Comparison of ENCODE assay signal across 10 cellular contexts in the genomic region with DNA sequence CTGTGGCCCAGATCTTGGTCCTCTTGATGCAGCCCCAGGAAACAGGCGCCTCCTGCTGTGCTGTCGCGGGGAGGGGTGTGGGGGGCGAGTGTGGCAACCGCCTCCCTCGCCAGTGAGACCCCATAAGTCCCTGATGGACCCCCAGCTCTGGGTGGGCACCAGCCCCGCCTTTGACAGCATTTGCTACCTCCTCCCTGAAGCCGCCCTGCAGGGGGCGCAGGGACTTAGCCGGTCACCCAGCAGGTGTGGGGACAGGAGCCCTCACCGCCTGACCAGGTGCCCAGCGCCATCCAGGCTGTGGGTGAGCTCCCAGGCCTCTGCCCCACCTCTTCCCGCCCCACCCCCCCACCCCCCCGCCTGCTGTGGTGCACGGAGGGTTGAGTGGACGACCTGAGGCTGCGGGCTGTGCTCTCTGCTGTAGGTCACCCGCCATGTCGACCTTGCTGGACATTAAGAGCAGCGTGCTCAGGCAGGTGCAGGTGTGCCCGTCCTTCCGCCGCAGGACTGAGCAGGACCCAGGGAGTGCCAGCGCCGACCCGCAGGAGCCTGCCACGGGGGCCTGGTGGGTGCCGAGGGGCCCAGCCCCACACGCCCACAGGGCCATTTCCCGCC. TPM values are rescaled to one million over a fixed set of nuclear protein-coding genes. Genes with fewer than 3 reads are reported as not detected.
DNase-seq lines count a peak whose midpoint lies in the region; ATAC-seq, FAIRE-seq and TF ChIP-seq lines count a peak whose summit lies in the region.
"Had no signal": no experiment of that assay in that cellular context is flagged by ENCODE, and none has a peak within 500 bp of the region (broad histone marks: within the 10 kb centered on the region; RNA-seq: fewer than 3 reads in every experiment).

No MANE protein-coding gene starts in this region.

- in situ Hi-C loops in K562 (cut with MboI), result no loop called here

- BruUV-seq in K562 (replicated peaks; lab: Mats Ljungman, UMichigan), result no TSS peak

- peak in 1 of 2 experiments; percentile 16; a peak in 1 of 4 replicates for TF ChIP-seq RAD21 in K562 (CRISPR knock-in tag; conservative IDR thresholded peaks at IDR 0.05 in 1 of 2, IDR thresholded peaks at IDR 0.05 in 1 of 2)

- TF ChIP-seq CTCF in DOHH2 (IDR thresholded peaks at IDR 0.05; ENCODE audit: low read depth, low read length, poor library complexity, severe bottlenecking) (peak; percentile 58), K562 (IDR thresholded peaks at IDR 0.05 in 2 of 3, conservative IDR thresholded peaks at IDR 0.05 in 1 of 3; ENCODE audit: insufficient read depth in 2 of 3, low read depth in 1 of 3, low read length in 3 of 3) (peak; percentile 54 to 62 (median 58); a peak in 5 of 6 replicates), neural crest cell (conservative IDR thresholded peaks at IDR 0.05) (peak; percentile 60)

- H4K20me1 ChIP-seq in DOHH2 (ENCODE audit: control insufficient read depth, insufficient read depth, low read depth, low read length), result peaks cover 3% of the 10 kb centered on the region; the same call in 1 of the 2 replicates
- H4K20me1 ChIP-seq in K562 (replicated peaks; ENCODE audit: control insufficient read depth, insufficient read depth, low read length), result 0 out of 2 replicates have a peak, but pooled peaks cover 14% of the 10 kb centered on the region

- WGBS in K562 (ENCODE audit: insufficient coverage, low coverage, missing lambda C conversion rate), result 9% methylated on average over 26 of the region's 30 CpGs

- H3K4me1 Mint-ChIP-seq in neural crest cell, result peaks cover 10% of the 10 kb centered on the region

- TF ChIP-seq POLR2A in K562 (conservative IDR thresholded peaks at IDR 0.05), result no peak

- H3K79me2 ChIP-seq in DOHH2 (ENCODE audit: control insufficient read depth, low read length) (no peaks in the 10 kb centered on the region), K562 (ENCODE audit: control insufficient read depth, insufficient read depth, low read length) (no peaks in the 10 kb centered on the region)

- DNase-seq in HuH-7.5 (ENCODE audit: low spot score) (peak; percentile 68), K562 (ENCODE audit: extremely low read depth in 1 of 4, low spot score in 3 of 4) (peak in 3 of 4 experiments; percentile 50 to 67 (median 50)), neural crest cell (ENCODE audit: low read depth, low spot score) (peak; percentile 46), head of caudate nucleus (no peak)
- DNase-seq: KG1, sigmoid colon had no signal

- H3K9me3 Mint-ChIP-seq in neural crest cell, result no peaks in the 10 kb centered on the region

- no peak for ATAC-seq in K562
- ATAC-seq in HG03135 (IDR thresholded peaks at IDR 0.05; ENCODE audit: unreplicated experiment), result no peak
- ATAC-seq in GM19463 (IDR thresholded peaks at IDR 0.05; ENCODE audit: unreplicated experiment), result no peak

- H3K4me1 ChIP-seq in DOHH2 (ENCODE audit: control insufficient read depth, low read length) (peaks cover 22% of the 10 kb centered on the region), K562 (replicated peaks in 1 of 2; ENCODE audit: control insufficient read depth in 2 of 2, insufficient read depth in 2 of 2, low read length in 2 of 2) (peaks cover under 1 to 90% of the 10 kb centered on the region in 2 experiments)

- H3K9me2 ChIP-seq in DOHH2 (replicated peaks; ENCODE audit: control insufficient read depth, low read length), result no peaks in the 10 kb centered on the region

- H3F3A ChIP-seq in DOHH2 (ENCODE audit: control insufficient read depth, insufficient read depth), result no peaks in the 10 kb centered on the region

- H3K4me3 ChIP-seq in DOHH2 (ENCODE audit: low read length) (no peak overlapping the region), K562 (no peak overlapping the region)
- H3K4me3 ChIP-seq: esophagus muscularis mucosa, sigmoid colon had no signal

- no peaks in the 10 kb centered on the region for H3K9me1 ChIP-seq in K562 (ENCODE audit: control insufficient read depth, insufficient read depth, low read length)

- peaks cover 6% of the 10 kb centered on the region; the same call in 1 of the 2 replicates for H3K9me3 ChIP-seq in DOHH2 (ENCODE audit: control insufficient read depth, insufficient read depth, low read length)
- no peaks in the 10 kb centered on the region for H3K9me3 ChIP-seq in K562 (replicated peaks; ENCODE audit: control insufficient read depth, insufficient read depth, low read depth, low read length)
- H3K9me3 ChIP-seq: esophagus muscularis mucosa, sigmoid colon had no signal

- FAIRE-seq in K562 (lab: Jason Lieb, UNC), result no peak

- intact Hi-C loops in K562 (cut with micrococcal nuclease) (no loop called here), head of caudate nucleus (cut with DNase I) (no loop called here)

- no peak overlapping the region for H3K9ac ChIP-seq in K562 (ENCODE audit: insufficient read depth in 1 of 2, low read depth in 2 of 2, low read length in 2 of 2)

- POLR2A ChIA-PET in K562 (lab: Yijun Ruan, JAX), result interaction anchor here (0.6 to 1.2 kb wide), 2 partner anchors 15 to 657 kb away, joined by 4 read pairs; no protein-coding TSS in a partner anchor

- no peaks in the 10 kb centered on the region for H3K36me3 Mint-ChIP-seq in neural crest cell (ENCODE audit: low read depth)

- no peak overlapping the region for H2AFZ ChIP-seq in K562 (ENCODE audit: low read depth, low read length)

- no peak overlapping the region for H3K27ac ChIP-seq in DOHH2 (ENCODE audit: low read depth, low read length)
- H3K27ac ChIP-seq in K562 (ENCODE audit: extremely low read depth, low read depth, low read length), result no peak overlapping the region
- H3K27ac ChIP-seq: esophagus muscularis mucosa, sigmoid colon had no signal

- no peak overlapping the region for H3K4me2 ChIP-seq in DOHH2 (ENCODE audit: low read length)
- no peak overlapping the region for H3K4me2 ChIP-seq in K562 (ENCODE audit: insufficient read depth, low read length)

- CTCF ChIA-PET in K562 (lab: Yijun Ruan, JAX; ENCODE audit: low intra/inter-chr PET ratio), result no interaction called here

- no peaks in the 10 kb centered on the region for H3K36me3 ChIP-seq in DOHH2 (ENCODE audit: control insufficient read depth, low read length)
- no peaks in the 10 kb centered on the region for H3K36me3 ChIP-seq in K562 (ENCODE audit: control insufficient read depth, insufficient read depth, low read length)
- H3K36me3 ChIP-seq: sigmoid colon had no signal

- H3K27me3 ChIP-seq in DOHH2 (ENCODE audit: control insufficient read depth, low read length) (peaks cover 24% of the 10 kb centered on the region), K562 (ENCODE audit: control insufficient read depth in 2 of 2, insufficient read depth in 2 of 2, low read length in 2 of 2) (peaks cover 6 to 19% of the 10 kb centered on the region in 2 experiments; a peak in 3 of 5 replicates)

- H3K27ac Mint-ChIP-seq in neural crest cell (ENCODE audit: unreplicated experiment), result no peak overlapping the region

- H3K27me3 Mint-ChIP-seq in neural crest cell (ENCODE audit: low read depth), result peaks cover 41% of the 10 kb centered on the region

- no peak overlapping the region for H3K4me3 Mint-ChIP-seq in neural crest cell

- no peak for TF ChIP-seq EP300 in K562 (IDR thresholded peaks at IDR 0.05; ENCODE audit: low read length)

RNA-seq across cellular contexts. Expression of gene BAIAP3, which starts 4.8 kb away (rescaled TPM):
- total RNA-seq in K562 (2011; cell fraction: chromatin; rRNA removed; ENCODE audit: low replicate concordance), result 10.8 and 42.1 TPM in 2 replicates
- 29.0 and 32.5 TPM in 2 replicates for total RNA-seq in K562 (2011; cell fraction: nucleolus; rRNA removed)
- total RNA-seq in K562 (2011; cell fraction: nucleoplasm; rRNA removed), result 13.0 and 13.4 TPM in 2 replicates
- total RNA-seq in K562 (2014; rRNA removed), result 2.3 and 4.5 TPM in 2 replicates
- total RNA-seq in K562 (2014; rRNA removed; fragmentation: Illumina TruSeq; extraction: Trizol), result 0.06 and 0.18 TPM in 2 replicates
- total RNA-seq in K562 (2015; rRNA removed; fragmentation: Illumina TruSeq; extraction: Trizol), result 0.33 and 1.2 TPM in 2 replicates
- total RNA-seq in K562 (2021), result 3.3 and 3.4 TPM in 2 replicates
- polyA plus RNA-seq in K562 (2011; rRNA removed), result 0.81 and 1.8 TPM in 2 replicates
- polyA plus RNA-seq in K562 (2011; cell fraction: cytosol; rRNA removed), result 0.55 and 1.9 TPM in 2 replicates
- polyA plus RNA-seq in K562 (2011; cell fraction: nucleus; rRNA removed), result 15.2 and 24.6 TPM in 2 replicates
- 3.2 and 13.5 TPM in 2 replicates for polyA plus RNA-seq in K562 (2012)
- polyA plus RNA-seq in K562 (2014; fragmentation: Illumina TruSeq; extraction: Trizol), result 0.34 and 1.1 TPM in 2 replicates
- polyA plus RNA-seq in K562 (2014; fragmentation: Nextera tagmentation; extraction: Ambion mirVana), result under 1 TPM in 1 of 2 experiments, not detected in 1; 0.03 TPM
- 1.5 and 4.5 TPM in 2 replicates for polyA plus RNA-seq in K562 (2014; rRNA removed)
- 0.33 and 1.1 TPM in 2 replicates for polyA minus RNA-seq in K562 (2011; rRNA and poly(A)+ RNA removed)
- polyA minus RNA-seq in K562 (2011; cell fraction: cytosol; rRNA and poly(A)+ RNA removed), result 1.7 and 1.9 TPM in 2 replicates
- 8.8 and 11.0 TPM in 2 replicates for polyA minus RNA-seq in K562 (2011; cell fraction: nucleus; rRNA and poly(A)+ RNA removed)
- total RNA-seq in neural crest cell, result 3.4 and 4.0 TPM in 2 replicates

RNA-seq across cellular contexts. Expression of gene TSR3, which starts 13.5 kb away (rescaled TPM):
- 2.8 and 6.4 TPM in 2 replicates for total RNA-seq in K562 (2011; cell fraction: chromatin; rRNA removed; ENCODE audit: low replicate concordance)
- total RNA-seq in K562 (2011; cell fraction: nucleolus; rRNA removed), result 8.8 and 12.3 TPM in 2 replicates
- total RNA-seq in K562 (2011; cell fraction: nucleoplasm; rRNA removed), result 3.4 and 7.0 TPM in 2 replicates
- total RNA-seq in K562 (2014; rRNA removed) (74.8 and 100.0 TPM in 2 replicates), K562 (2014; rRNA removed; fragmentation: Illumina TruSeq; extraction: Trizol) (6.7 TPM in 2 replicates), K562 (2015; rRNA removed; fragmentation: Illumina TruSeq; extraction: Trizol) (29.6 and 31.9 TPM in 2 replicates), K562 (2021) (50.5 and 53.7 TPM in 2 replicates), neural crest cell (65.6 and 66.2 TPM in 2 replicates)
- polyA plus RNA-seq in K562 (2011; rRNA removed) (15.8 and 16.5 TPM in 2 replicates), K562 (2014; fragmentation: Illumina TruSeq; extraction: Trizol) (10.3 and 22.1 TPM in 2 replicates), K562 (2014; fragmentation: Nextera tagmentation; extraction: Ambion mirVana) (1 to 10 TPM; 1.5 to 2.4 TPM), K562 (2014; rRNA removed) (53.3 and 75.7 TPM in 2 replicates)
- 21.3 and 65.5 TPM in 2 replicates for polyA plus RNA-seq in K562 (2011; cell fraction: cytosol; rRNA removed)
- polyA plus RNA-seq in K562 (2011; cell fraction: nucleus; rRNA removed), result 12.1 and 18.1 TPM in 2 replicates
- polyA plus RNA-seq in K562 (2012), result 34.9 and 46.9 TPM in 2 replicates
- 2.6 and 4.5 TPM in 2 replicates for polyA minus RNA-seq in K562 (2011; rRNA and poly(A)+ RNA removed)
- 17.2 and 24.6 TPM in 2 replicates for polyA minus RNA-seq in K562 (2011; cell fraction: cytosol; rRNA and poly(A)+ RNA removed)
- polyA minus RNA-seq in K562 (2011; cell fraction: nucleus; rRNA and poly(A)+ RNA removed), result 7.1 and 7.8 TPM in 2 replicates

RNA-seq across cellular contexts. Expression of gene GNPTG, which starts 13.5 kb away (rescaled TPM):
- 42.1 and 68.9 TPM in 2 replicates for total RNA-seq in K562 (2011; cell fraction: chromatin; rRNA removed; ENCODE audit: low replicate concordance)
- total RNA-seq in K562 (2011; cell fraction: nucleolus; rRNA removed), result 52.6 and 53.5 TPM in 2 replicates
- 51.0 and 57.1 TPM in 2 replicates for total RNA-seq in K562 (2011; cell fraction: nucleoplasm; rRNA removed)
- total RNA-seq in K562 (2014; rRNA removed) (22.3 and 24.0 TPM in 2 replicates), K562 (2014; rRNA removed; fragmentation: Illumina TruSeq; extraction: Trizol) (4.7 and 6.1 TPM in 2 replicates), K562 (2015; rRNA removed; fragmentation: Illumina TruSeq; extraction: Trizol) (13.6 and 13.9 TPM in 2 replicates), K562 (2021) (19.9 and 22.2 TPM in 2 replicates), neural crest cell (32.8 and 38.3 TPM in 2 replicates)
- polyA plus RNA-seq in K562 (2011; rRNA removed) (18.6 and 20.7 TPM in 2 replicates), K562 (2014; fragmentation: Illumina TruSeq; extraction: Trizol) (9.0 and 13.6 TPM in 2 replicates), K562 (2014; fragmentation: Nextera tagmentation; extraction: Ambion mirVana) (1 to 10 TPM in 1 of 2 experiments, under 1 TPM in 1; 0.69 to 1.0 TPM), K562 (2014; rRNA removed) (31.5 and 33.3 TPM in 2 replicates)
- 20.9 and 40.1 TPM in 2 replicates for polyA plus RNA-seq in K562 (2011; cell fraction: cytosol; rRNA removed)
- polyA plus RNA-seq in K562 (2011; cell fraction: nucleus; rRNA removed), result 55.5 and 97.5 TPM in 2 replicates
- polyA plus RNA-seq in K562 (2012), result 18.3 and 26.9 TPM in 2 replicates
- polyA minus RNA-seq in K562 (2011; rRNA and poly(A)+ RNA removed), result 1.6 and 5.7 TPM in 2 replicates
- polyA minus RNA-seq in K562 (2011; cell fraction: cytosol; rRNA and poly(A)+ RNA removed), result 7.7 and 10.3 TPM in 2 replicates
- 11.7 and 13.1 TPM in 2 replicates for polyA minus RNA-seq in K562 (2011; cell fraction: nucleus; rRNA and poly(A)+ RNA removed)

RNA-seq across cellular contexts. Expression of gene UBE2I, which starts 28.8 kb away (rescaled TPM):
- total RNA-seq in K562 (2011; cell fraction: chromatin; rRNA removed; ENCODE audit: low replicate concordance), result 163 and 370 TPM in 2 replicates
- 214 and 227 TPM in 2 replicates for total RNA-seq in K562 (2011; cell fraction: nucleolus; rRNA removed)
- total RNA-seq in K562 (2011; cell fraction: nucleoplasm; rRNA removed), result 128 and 149 TPM in 2 replicates
- total RNA-seq in K562 (2014; rRNA removed) (64.7 and 104 TPM in 2 replicates), K562 (2014; rRNA removed; fragmentation: Illumina TruSeq; extraction: Trizol) (103 and 114 TPM in 2 replicates), K562 (2015; rRNA removed; fragmentation: Illumina TruSeq; extraction: Trizol) (96.9 and 104 TPM in 2 replicates), K562 (2021) (208 and 215 TPM in 2 replicates), neural crest cell (301 and 311 TPM in 2 replicates)
- polyA plus RNA-seq in K562 (2011; rRNA removed) (132 and 145 TPM in 2 replicates), K562 (2014; fragmentation: Illumina TruSeq; extraction: Trizol) (222 and 254 TPM in 2 replicates), K562 (2014; fragmentation: Nextera tagmentation; extraction: Ambion mirVana) (10 to 100 TPM; 36.6 to 45.1 TPM), K562 (2014; rRNA removed) (171 and 184 TPM in 2 replicates)
- 67.6 and 119 TPM in 2 replicates for polyA plus RNA-seq in K562 (2011; cell fraction: cytosol; rRNA removed)
- 140 and 142 TPM in 2 replicates for polyA plus RNA-seq in K562 (2011; cell fraction: nucleus; rRNA removed)
- polyA plus RNA-seq in K562 (2012), result 143 and 153 TPM in 2 replicates
- 118 and 130 TPM in 2 replicates for polyA minus RNA-seq in K562 (2011; rRNA and poly(A)+ RNA removed)
- polyA minus RNA-seq in K562 (2011; cell fraction: cytosol; rRNA and poly(A)+ RNA removed), result 69.2 and 93.4 TPM in 2 replicates
- 62.3 and 72.8 TPM in 2 replicates for polyA minus RNA-seq in K562 (2011; cell fraction: nucleus; rRNA and poly(A)+ RNA removed)

Comparison
In these comparisons a context has a peak if more than half of its experiments do, and no peak if none do; other contexts are left out.
1. DNase-seq: peak in HuH-7.5 (single experiment), K562 (3 of 4) and neural crest cell (single experiment); none in head of caudate nucleus (0 of 42).
2. Peak in every context shown above with its lines, with median percentiles within 50 percentile points of each other: CTCF ChIP-seq.